8 cellular contexts compared by ENCODE assay signal in the genomic region with DNA sequence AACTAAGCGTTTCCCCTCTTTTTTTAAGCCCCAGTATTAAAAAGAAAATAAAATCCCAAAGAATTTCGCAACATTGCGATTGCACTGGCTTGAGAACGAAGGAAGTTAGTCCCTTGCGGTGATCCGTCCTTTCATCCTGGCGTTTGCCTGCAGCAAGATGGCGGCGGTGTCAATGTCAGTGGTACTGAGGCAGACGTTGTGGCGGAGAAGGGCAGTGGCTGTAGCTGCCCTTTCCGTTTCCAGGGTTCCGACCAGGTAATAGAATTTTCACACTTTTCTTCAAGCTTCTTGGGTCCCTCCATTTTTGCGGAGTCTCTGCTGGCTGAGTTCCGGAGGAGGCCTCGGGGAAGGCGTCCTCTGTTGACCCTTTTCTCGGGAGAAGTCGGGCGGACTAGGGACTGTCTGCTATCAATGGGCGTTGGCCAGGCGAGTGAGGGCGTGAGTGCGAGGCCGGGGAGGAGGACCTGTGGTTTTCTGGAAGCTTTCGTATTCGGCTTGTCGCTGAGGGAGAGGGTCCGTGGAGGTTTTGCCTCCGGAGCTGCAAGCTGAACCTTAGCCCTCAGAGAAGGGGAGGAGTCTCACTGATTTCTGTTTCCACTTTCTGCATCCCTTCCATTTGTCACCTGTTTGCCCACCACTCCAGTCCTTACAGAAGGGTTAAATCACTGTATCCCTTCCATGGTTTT. TPM values are rescaled to one million over a fixed set of nuclear protein-coding genes. Genes with fewer than 3 reads are reported as not detected.
A peak's percentile ranks its signal among the peaks of the same experiment; 100 is the strongest.
DNase-seq lines count a peak whose midpoint lies in the region; ATAC-seq and TF ChIP-seq lines count a peak whose summit lies in the region.

TSS of gene NDUFS4 (plus strand) at position 134 of the 686 bp plus-strand sequence. CDS start at position 158, 24 bp downstream.

- 0% methylated on average over 30 of the region's 30 CpGs for WGBS in lower leg skin, 2 donors

- CTCF ChIA-PET in activated CD4-positive, alpha-beta memory T cell treated with anti-CD3 and anti-CD28 coated beads for 36 hours (lab: Charles Lee), result no interaction called here

- H3K4me3 ChIP-seq in BLaER1 (peak within 1 kb of the TSS; percentile 77), lower leg skin (ENCODE audit: low read depth, poor library complexity, severe bottlenecking) (peak within 1 kb of the TSS; percentile 95)

- H3K9me3 Mint-ChIP-seq in activated CD4-positive, alpha-beta memory T cell treated with anti-CD3 and anti-CD28 coated beads for 36 hours, result no peaks in the 10 kb centered on the region

- POLR2A ChIA-PET in activated CD4-positive, alpha-beta memory T cell treated with anti-CD3 and anti-CD28 coated beads for 36 hours (lab: Charles Lee), result no interaction called here

- DNase-seq in NCI-H748 (lab: John Stamatoyannopoulos, UW; ENCODE audit: unreplicated experiment) (peak; percentile 91), ecto neural progenitor cell (ENCODE audit: low spot score) (peak; percentile 89), lower leg skin (ENCODE audit: low spot score in 2 of 2) (peak; percentile 86 to 94)
- peak; percentile 89 for DNase-seq in activated CD4-positive, alpha-beta memory T cell treated with anti-CD3 and anti-CD28 coated beads for 36 hours
- peak; percentile 70 to 80 for DNase-seq in stimulated activated CD4-positive, alpha-beta T cell treated with anti-CD3 and anti-CD28 coated beads, Interleukin-4, amount 100 ng/mL, for 48 hours (ENCODE audit: low read depth in 2 of 2)

- peak within 1 kb of the TSS; percentile 90 for H3K27ac Mint-ChIP-seq in activated CD4-positive, alpha-beta memory T cell treated with anti-CD3 and anti-CD28 coated beads for 36 hours

- peak within 1 kb of the TSS; percentile 84 for H3K9ac ChIP-seq in BLaER1

- intact Hi-C loops in activated CD4-positive, alpha-beta memory T cell treated with anti-CD3 and anti-CD28 coated beads for 36 hours (cut with micrococcal nuclease), result loop anchor here (1.0 to 5.0 kb wide), 3 partner anchors 78 to 752 kb away; partner anchors contain the start of genes ARL15 and MOCS2
- intact Hi-C loops in lower leg skin (cut with DNase I; ENCODE audit: low total_unique reads), result no loop called here

- H3K4me3 Mint-ChIP-seq in activated CD4-positive, alpha-beta memory T cell treated with anti-CD3 and anti-CD28 coated beads for 36 hours, result peak within 1 kb of the TSS; percentile 99

- H3K4me2 ChIP-seq in BLaER1, result peak within 1 kb of the TSS; percentile 72

- H3K27me3 Mint-ChIP-seq in activated CD4-positive, alpha-beta memory T cell treated with anti-CD3 and anti-CD28 coated beads for 36 hours, result peaks cover 15% of the 10 kb centered on the region

- ATAC-seq in GM19328 (IDR thresholded peaks at IDR 0.05; ENCODE audit: unreplicated experiment) (peak; percentile 92), HG03520 (IDR thresholded peaks at IDR 0.05; ENCODE audit: unreplicated experiment) (peak; percentile 86)

- no peak for TF ChIP-seq POLR2A in lower leg skin (IDR thresholded peaks at IDR 0.05)

- H3K9me3 ChIP-seq in BLaER1, result peaks cover 8% of the 10 kb centered on the region; the same call in 1 of the 2 replicates

- TF ChIP-seq CTCF in lower leg skin (IDR thresholded peaks at IDR 0.05), result no peak

- no peaks in the 10 kb centered on the region for H3K36me3 ChIP-seq in BLaER1

- H3K4me1 Mint-ChIP-seq in activated CD4-positive, alpha-beta memory T cell treated with anti-CD3 and anti-CD28 coated beads for 36 hours (ENCODE audit: low read depth), result peaks cover 29% of the 10 kb centered on the region

- H4K20me1 ChIP-seq in BLaER1, result peaks cover 4% of the 10 kb centered on the region; the same call in 1 of the 2 replicates

- H3K36me3 Mint-ChIP-seq in activated CD4-positive, alpha-beta memory T cell treated with anti-CD3 and anti-CD28 coated beads for 36 hours, result peaks cover 5% of the 10 kb centered on the region

- H3K27ac ChIP-seq in BLaER1, result peak within 1 kb of the TSS; percentile 84

- H3K27me3 ChIP-seq in BLaER1, result no peaks in the 10 kb centered on the region

- H3K4me1 ChIP-seq in BLaER1, result peaks cover 8% of the 10 kb centered on the region; the same call in 1 of the 2 replicates

RNA-seq across cellular contexts. Expression of gene NDUFS4, which starts in this region (rescaled TPM):
- total RNA-seq in activated CD4-positive, alpha-beta memory T cell treated with anti-CD3 and anti-CD28 coated beads for 36 hours, result 10 to 100 TPM; 68.5 to 70.5 TPM
- 10 to 100 TPM; 45.4 to 91.0 (median 76.7) TPM for total RNA-seq in lower leg skin

Comparison
In these comparisons a context has a peak if more than half of its experiments do, and no peak if none do; other contexts are left out.
1. Peak in every context shown above with its lines: DNase-seq, ATAC-seq, H3K4me3 ChIP-seq and H3K27ac ChIP-seq.